Comparison of ENCODE assay signal across 1 cellular context in genomic region chr16:30076276-30076791, GRCh38.
TF ChIP-seq lines count a peak whose summit lies in the region.

No MANE protein-coding gene starts in this region.

TF ChIP-seq in SK-N-SH, 30 proteins besides CTCF, POLR2A, EP300 and RAD21 (continued from another document):
- TF ChIP-seq REST (IDR thresholded peaks at IDR 0.05; ENCODE audit: low read depth, low read length) (no peak), YY1 (IDR thresholded peaks at IDR 0.05; ENCODE audit: low read depth) (no peak), FOXJ3 (CRISPR knock-in tag; IDR thresholded peaks at IDR 0.05) (no peak), FOSL2 (IDR thresholded peaks at IDR 0.05; ENCODE audit: borderline replicate concordance, low read depth) (no peak), TAF1 (IDR thresholded peaks at IDR 0.05; ENCODE audit: borderline replicate concordance, low read depth, low read length) (no peak), NFIC (IDR thresholded peaks at IDR 0.05; ENCODE audit: borderline replicate concordance) (no peak), ZBTB33 (IDR thresholded peaks at IDR 0.05; ENCODE audit: borderline replicate concordance, low read depth) (no peak)
